Comparison of ENCODE assay signal across 8 cellular contexts in the genomic region with DNA sequence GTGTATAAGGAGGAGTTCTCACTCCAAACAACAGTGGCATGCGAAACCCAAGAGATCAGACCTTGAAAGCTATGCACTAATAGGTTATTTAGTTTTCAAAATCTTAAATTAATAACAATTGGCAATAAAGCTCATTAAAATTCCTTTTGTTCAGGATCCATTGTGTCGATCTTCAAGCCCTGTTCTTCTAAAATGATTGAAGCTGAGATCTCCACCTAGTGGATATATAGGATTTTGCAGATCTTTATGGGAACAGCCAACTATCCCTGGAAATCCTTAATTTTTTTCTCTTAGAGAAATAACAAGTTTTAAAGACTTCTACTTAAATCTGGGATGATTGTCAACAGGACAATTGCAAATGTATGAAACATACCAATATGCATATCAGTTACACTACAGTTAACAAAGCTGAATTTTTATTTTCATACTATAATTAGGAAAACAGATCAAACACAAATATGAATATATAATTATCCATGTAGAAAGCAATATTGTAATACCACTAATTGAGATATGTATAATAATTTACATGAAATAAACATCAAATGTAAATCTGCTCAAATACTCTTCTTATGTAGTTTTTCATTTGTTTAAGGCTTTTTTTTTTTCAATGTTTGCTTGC. TPM values are rescaled to one million over a fixed set of nuclear protein-coding genes. Genes with fewer than 3 reads are reported as not detected.
DNase-seq lines count a peak whose midpoint lies in the region; ATAC-seq and TF ChIP-seq lines count a peak whose summit lies in the region.

No MANE protein-coding gene starts in this region.

- in situ Hi-C loops in GM13976 (cut with MboI; ENCODE audit: low sequenced_read_pairs, unreplicated experiment) = no loop called here

- H3K27ac ChIP-seq in suprapubic skin = no peak overlapping the region

- no peaks in the 10 kb centered on the region for H3K4me1 ChIP-seq in suprapubic skin

- TF ChIP-seq CTCF in GM13976 (IDR thresholded peaks at IDR 0.05; ENCODE audit: borderline replicate concordance, control extremely low read depth, extremely low read depth, insufficient read depth, missing control alignments) (peak; percentile 40), fibroblast of the aortic adventitia (IDR thresholded peaks at IDR 0.05; ENCODE audit: insufficient read depth, low read length) (peak; percentile 62), suprapubic skin (IDR thresholded peaks at IDR 0.05) (peak in 1 of 2 donors; percentile 52)

- no peaks in the 10 kb centered on the region for H3K27me3 ChIP-seq in suprapubic skin

- H3K36me3 ChIP-seq in suprapubic skin = no peaks in the 10 kb centered on the region

- no peak overlapping the region for H3K4me3 ChIP-seq in fibroblast of the aortic adventitia (ENCODE audit: low read depth, low read length)
- no peak overlapping the region for H3K4me3 ChIP-seq in suprapubic skin

- TF ChIP-seq POLR2A in suprapubic skin (IDR thresholded peaks at IDR 0.05) = no peak

- ATAC-seq in GM21423 (IDR thresholded peaks at IDR 0.05; ENCODE audit: unreplicated experiment) = no peak

- TF ChIP-seq EP300 in suprapubic skin (IDR thresholded peaks at IDR 0.05) = no peak

- H3K9me3 ChIP-seq in suprapubic skin = no peaks in the 10 kb centered on the region

- 13% methylated on average over 2 of the region's 2 CpGs for WGBS in suprapubic skin

- DNase-seq in GM13976 (ENCODE audit: low spot score) = peak; percentile 32
- DNase-seq in LHCN-M2 (ENCODE audit: low read depth) = peak; percentile 36
- DNase-seq in SHP77 treated with DMSO at 0.1 percent for 48 hours (lab: John Stamatoyannopoulos, UW) = peak; percentile 29
- peak; percentile 51 for DNase-seq in fibroblast of the aortic adventitia (ENCODE audit: low read depth)
- DNase-seq in renal cortical epithelial cell (ENCODE audit: low read depth) = peak; percentile 70
- DNase-seq in stimulated activated CD8-positive, alpha-beta memory T cell treated with anti-CD3 and anti-CD28 coated beads, Interleukin-4, amount 100 ng/mL, for 48 hours = no peak
- DNase-seq in suprapubic skin (ENCODE audit: low spot score in 2 of 2) = no peak

RNA-seq across cellular contexts. Expression of gene LRRC53, which starts 43.3 kb away (rescaled TPM):
- total RNA-seq in LHCN-M2 (2014; rRNA removed) (0.06 TPM in 1 of 2 replicates, not detected in the other), fibroblast of the aortic adventitia (ENCODE audit: low replicate concordance) (not detected in 2 replicates), renal cortical epithelial cell (not detected in 2 replicates), suprapubic skin (not detected)
- polyA plus RNA-seq in LHCN-M2 (2012) = not detected

Comparison
In these comparisons a context has a peak if more than half of its experiments do, and no peak if none do; other contexts are left out.
1. DNase-seq: peak in GM13976 (single experiment), LHCN-M2 (single experiment), SHP77 treated with DMSO at 0.1 percent for 48 hours (single experiment), fibroblast of the aortic adventitia (single experiment) and renal cortical epithelial cell (single experiment); none in stimulated activated CD8-positive, alpha-beta memory T cell treated with anti-CD3 and anti-CD28 coated beads, Interleukin-4, amount 100 ng/mL, for 48 hours (single experiment) and suprapubic skin (0 of 2).